21 cellular contexts compared by ENCODE assay signal in genomic region chr2:68396093-68396492, GRCh38. TPM values are rescaled to one million over a fixed set of nuclear protein-coding genes. Genes with fewer than 3 reads are reported as not detected.
DNase-seq lines count a peak whose midpoint lies in the region; ATAC-seq and TF ChIP-seq lines count a peak whose summit lies in the region.
"Had no signal": no experiment of that assay in that cellular context is flagged by ENCODE, and none has a peak within 500 bp of the region (broad histone marks: within the 10 kb centered on the region; RNA-seq: fewer than 3 reads in every experiment).

No MANE protein-coding gene starts in this region.

- H3K4me1 Mint-ChIP-seq in IgD-negative memory B cell: peaks cover 35 to 43% (median 38%) of the 10 kb centered on the region in 3 donors
- peaks cover 86 to 99% of the 10 kb centered on the region in 2 donors for H3K4me1 Mint-ChIP-seq in immature natural killer cell
- H3K4me1 Mint-ChIP-seq in stimulated activated memory B cell treated with anti-CD40 and anti-IgM and Interleukin-4, amounts not matched to agents 10 μg/mL and 1 μg/mL and 100 μg/mL, for 72 hours: peaks cover 53% of the 10 kb centered on the region

- no peak overlapping the region for H3K4me3 ChIP-seq in WERI-Rb-1 (ENCODE audit: low read depth, low read length)

- no peaks in the 10 kb centered on the region for H3K36me3 ChIP-seq in WERI-Rb-1

- H3K9me3 ChIP-seq in WERI-Rb-1 (ENCODE audit: severe bottlenecking): peaks cover 10% of the 10 kb centered on the region

- H3K27ac ChIP-seq in WERI-Rb-1: no peak overlapping the region
- H3K27ac ChIP-seq: 22Rv1, KMS-11 had no signal

- H3K4me3 Mint-ChIP-seq in IgD-negative memory B cell (no peak overlapping the region), immature natural killer cell (peak overlapping the region in 3 of 5 donors; percentile 37 to 72 (median 52))
- no peak overlapping the region for H3K4me3 Mint-ChIP-seq in stimulated activated memory B cell treated with anti-CD40 and anti-IgM and Interleukin-4, amounts not matched to agents 10 μg/mL and 1 μg/mL and 100 μg/mL, for 72 hours
- H3K4me3 Mint-ChIP-seq: CD4-positive, CD25-positive, alpha-beta regulatory T cell had no signal

- H3K36me3 Mint-ChIP-seq in IgD-negative memory B cell: peaks cover 55% of the 10 kb centered on the region
- H3K36me3 Mint-ChIP-seq in immature natural killer cell: peaks cover 81 to 94% (median 84%) of the 10 kb centered on the region in 3 donors
- peaks cover 93% of the 10 kb centered on the region for H3K36me3 Mint-ChIP-seq in stimulated activated memory B cell treated with anti-CD40 and anti-IgM and Interleukin-4, amounts not matched to agents 10 μg/mL and 1 μg/mL and 100 μg/mL, for 72 hours
- peaks cover 17 to 18% of the 10 kb centered on the region in 2 donors for H3K36me3 Mint-ChIP-seq in activated naive CD4-positive, alpha-beta T cell treated with anti-CD3 and anti-CD28 coated beads, Interleukin-2, amount 50 U/mL, for 72 hours

- H3K27me3 Mint-ChIP-seq in IgD-negative memory B cell: no peaks in the 10 kb centered on the region
- peaks cover 0 to 2% (median 2%) of the 10 kb centered on the region in 3 donors for H3K27me3 Mint-ChIP-seq in immature natural killer cell (ENCODE audit: low read depth in 3 of 3)
- H3K27me3 Mint-ChIP-seq in stimulated activated memory B cell treated with anti-CD40 and anti-IgM and Interleukin-4, amounts not matched to agents 10 μg/mL and 1 μg/mL and 100 μg/mL, for 72 hours: no peaks in the 10 kb centered on the region
- H3K27me3 Mint-ChIP-seq: CD4-positive, CD25-positive, alpha-beta regulatory T cell had no signal

- TF ChIP-seq CTCF in WERI-Rb-1 (IDR thresholded peaks at IDR 0.05; ENCODE audit: low read depth, low read length): no peak

- intact Hi-C loops in Right ventricle myocardium superior (cut with DNase I): no loop called here
- intact Hi-C loops in Right ventricle myocardium inferior (cut with DNase I): no loop called here

- ATAC-seq in Right ventricle myocardium superior (ENCODE audit: poor library complexity) (peak; percentile 48), Right ventricle myocardium inferior (no peak), GM21390 (IDR thresholded peaks at IDR 0.05; ENCODE audit: unreplicated experiment) (no peak)
- ATAC-seq in stimulated activated memory B cell treated with anti-CD40 and anti-IgM and Interleukin-4, amounts not matched to agents 10 μg/mL and 1 μg/mL and 100 μg/mL, for 72 hours: no peak
- ATAC-seq in activated naive CD4-positive, alpha-beta T cell treated with anti-CD3 and anti-CD28 coated beads, Interleukin-2, amount 50 U/mL, for 72 hours: no peak
- ATAC-seq: HepG2 had no signal

- H3K27ac Mint-ChIP-seq in IgD-negative memory B cell (peak overlapping the region in 2 of 3 donors; percentile 13 to 15), immature natural killer cell (peak overlapping the region; percentile 86 to 92 (median 88))
- peak overlapping the region; percentile 45 for H3K27ac Mint-ChIP-seq in stimulated activated memory B cell treated with anti-CD40 and anti-IgM and Interleukin-4, amounts not matched to agents 10 μg/mL and 1 μg/mL and 100 μg/mL, for 72 hours
- peak overlapping the region in 1 of 2 donors; percentile 17 for H3K27ac Mint-ChIP-seq in activated naive CD4-positive, alpha-beta T cell treated with anti-CD3 and anti-CD28 coated beads, Interleukin-2, amount 50 U/mL, for 72 hours
- H3K27ac Mint-ChIP-seq: CD4-positive, CD25-positive, alpha-beta regulatory T cell had no signal

- peaks cover 3 to 9% (median 4%) of the 10 kb centered on the region in 3 donors for H3K9me3 Mint-ChIP-seq in IgD-negative memory B cell
- peaks cover 0 to 13% (median 5%) of the 10 kb centered on the region in 6 donors for H3K9me3 Mint-ChIP-seq in immature natural killer cell
- H3K9me3 Mint-ChIP-seq in stimulated activated memory B cell treated with anti-CD40 and anti-IgM and Interleukin-4, amounts not matched to agents 10 μg/mL and 1 μg/mL and 100 μg/mL, for 72 hours: peaks cover 18% of the 10 kb centered on the region
- peaks cover 7 to 8% of the 10 kb centered on the region in 2 donors for H3K9me3 Mint-ChIP-seq in activated naive CD4-positive, alpha-beta T cell treated with anti-CD3 and anti-CD28 coated beads, Interleukin-2, amount 50 U/mL, for 72 hours

- peaks cover 2% of the 10 kb centered on the region for H3K27me3 ChIP-seq in WERI-Rb-1 (ENCODE audit: insufficient read depth, low read depth, severe bottlenecking)

- DNase-seq in Right ventricle myocardium superior (no peak), Right ventricle myocardium inferior (ENCODE audit: missing footprints) (no peak), immature natural killer cell (no peak), WERI-Rb-1 (no peak)
- DNase-seq in activated naive CD4-positive, alpha-beta T cell treated with anti-CD3 and anti-CD28 coated beads, Interleukin-2, amount 50 U/mL, for 72 hours (ENCODE audit: low spot score in 2 of 2): no peak
- DNase-seq: AML-193; Calu3; CD4-positive, CD25-positive, alpha-beta regulatory T cell; NCI-H1417 treated with DMSO at 0.1 percent for 48 hours; NCI-H187 treated with DMSO at 0.1 percent for 48 hours; NCI-H2227 treated with DMSO at 0.1 percent for 48 hours; NCI-H510A treated with DMSO at 0.1 percent for 48 hours; NCI-H774; SHP77 had no signal

RNA-seq across cellular contexts. Expression of gene PLEK, which starts 31.0 kb away (rescaled TPM):
- total RNA-seq in Right ventricle myocardium superior (4.7 TPM), Right ventricle myocardium inferior (7.2 TPM)
- polyA plus RNA-seq in IgD-negative memory B cell (110 TPM), immature natural killer cell (100 to 1,000 TPM; 494 to 692 (median 535) TPM)
- 1 to 10 TPM in 1 of 2 donors, under 1 TPM in 1; 0.88 to 1.4 TPM for total RNA-seq in activated naive CD4-positive, alpha-beta T cell treated with anti-CD3 and anti-CD28 coated beads, Interleukin-2, amount 50 U/mL, for 72 hours
- total RNA-seq: Calu3, H4, HepG2 had no signal
- polyA plus RNA-seq: HepG2 had no signal

Comparison
In these comparisons a context has a peak if more than half of its experiments do, and no peak if none do; other contexts are left out.
1. H3K4me3 Mint-ChIP-seq: peak in immature natural killer cell (3 of 5); none in IgD-negative memory B cell (0 of 4) and stimulated activated memory B cell treated with anti-CD40 and anti-IgM and Interleukin-4, amounts not matched to agents 10 μg/mL and 1 μg/mL and 100 μg/mL, for 72 hours (single experiment).